ENCODE assay signal across 20 cellular contexts in the genomic region with DNA sequence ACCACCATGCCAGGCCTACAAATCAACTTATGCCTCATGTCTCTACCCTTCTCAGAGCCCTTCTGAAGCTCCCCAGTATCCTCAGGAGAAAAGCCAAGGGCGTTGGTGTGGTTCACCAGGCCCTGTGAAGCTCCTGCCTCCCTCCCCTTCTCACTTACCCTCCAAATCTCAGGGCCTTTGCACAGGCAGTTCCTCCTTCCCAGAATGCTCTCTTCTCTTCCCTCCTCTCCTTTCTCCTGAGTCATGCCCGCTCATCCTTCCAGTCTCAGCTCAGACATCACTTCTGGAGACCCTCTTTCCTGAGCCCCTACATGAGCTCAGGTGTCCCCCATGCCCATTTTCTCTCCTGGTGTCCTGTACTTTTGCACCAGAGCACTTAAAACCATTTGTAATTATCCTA. TPM values are rescaled to one million over a fixed set of nuclear protein-coding genes. Genes with fewer than 3 reads are reported as not detected.
A peak's percentile ranks its signal among the peaks of the same experiment; 100 is the strongest.
DNase-seq lines count a peak whose midpoint lies in the region; ATAC-seq and TF ChIP-seq lines count a peak whose summit lies in the region.
"Had no signal": no experiment of that assay in that cellular context is flagged by ENCODE, and none has a peak within 500 bp of the region (broad histone marks: within the 10 kb centered on the region; RNA-seq: fewer than 3 reads in every experiment).

No MANE protein-coding gene starts in this region.

- CTCF ChIA-PET in AG04450 (lab: Charles Lee) = no interaction called here
- CTCF ChIA-PET in HCT116 (lab: Charles Lee) = no interaction called here
- CTCF ChIA-PET in mammary epithelial cell (lab: Charles Lee; ENCODE audit: low non-redundant PET) = no interaction called here
- CTCF ChIA-PET in CD8-positive, alpha-beta memory T cell (lab: Charles Lee) = interaction anchor here (1.5 kb wide), 1 partner anchor 17 kb away, joined by 3 read pairs; no protein-coding TSS in a partner anchor

- H2AFZ ChIP-seq in HCT116 (ENCODE audit: low read depth, low read length, poor library complexity, severe bottlenecking) = peak overlapping the region; percentile 88
- peak overlapping the region; percentile 13 for H2AFZ ChIP-seq in mammary epithelial cell (ENCODE audit: low read depth, low read length)
- H2AFZ ChIP-seq in neural progenitor cell (replicated peaks) = no peak overlapping the region
- H2AFZ ChIP-seq: GM23248 had no signal

- peaks cover 0 to 4% of the 10 kb centered on the region in 2 experiments; a peak in 2 of 4 replicates for H3K4me1 ChIP-seq in HCT116 (ENCODE audit: control insufficient read depth in 1 of 2, insufficient read depth in 2 of 2, low read length in 2 of 2)
- no peaks in the 10 kb centered on the region for H3K4me1 ChIP-seq in mammary epithelial cell (ENCODE audit: insufficient read depth, low read length)
- no peaks in the 10 kb centered on the region for H3K4me1 ChIP-seq in neural progenitor cell
- H3K4me1 ChIP-seq in CD8-positive, alpha-beta memory T cell (ENCODE audit: insufficient read depth, low read length) = no peaks in the 10 kb centered on the region
- H3K4me1 ChIP-seq: BLaER1, Caco-2 had no signal

- peak overlapping the region; percentile 2 for H3K27ac Mint-ChIP-seq in neural progenitor cell
- no peak overlapping the region for H3K27ac Mint-ChIP-seq in CD8-positive, alpha-beta memory T cell
- H3K27ac Mint-ChIP-seq: CD4-positive, alpha-beta T cell had no signal

- no peak overlapping the region for H3K4me2 ChIP-seq in HCT116 (ENCODE audit: low read length)
- no peak overlapping the region for H3K4me2 ChIP-seq in mammary epithelial cell (ENCODE audit: insufficient read depth, low read depth, low read length)
- H3K4me2 ChIP-seq in neural progenitor cell = no peak overlapping the region
- H3K4me2 ChIP-seq: BLaER1, KMS-11 had no signal

- 57% methylated on average over 2 of the region's 2 CpGs for WGBS in mammary epithelial cell (ENCODE audit: low coverage, missing lambda C conversion rate)

- peaks cover 3% of the 10 kb centered on the region for H3K4me1 Mint-ChIP-seq in neural progenitor cell
- H3K4me1 Mint-ChIP-seq in CD8-positive, alpha-beta memory T cell = no peaks in the 10 kb centered on the region

- BruUV-seq in HCT116 (replicated peaks; lab: Mats Ljungman, UMichigan) (no TSS peak), mammary epithelial cell (replicated peaks; lab: Mats Ljungman, UMichigan) (no TSS peak)

- no peaks in the 10 kb centered on the region for H3K79me2 ChIP-seq in HCT116 (ENCODE audit: insufficient read depth, low read length)
- H3K79me2 ChIP-seq in mammary epithelial cell (ENCODE audit: insufficient read depth, low read length) = no peaks in the 10 kb centered on the region
- H3K79me2 ChIP-seq in neural progenitor cell (ENCODE audit: low read depth) = no peaks in the 10 kb centered on the region

- no peaks in the 10 kb centered on the region for H3K36me3 ChIP-seq in HCT116 (ENCODE audit: control insufficient read depth in 1 of 2, insufficient read depth in 2 of 2, low read length in 2 of 2)
- H3K36me3 ChIP-seq in mammary epithelial cell (ENCODE audit: insufficient read depth, low read length) = no peaks in the 10 kb centered on the region
- no peaks in the 10 kb centered on the region for H3K36me3 ChIP-seq in neural progenitor cell
- H3K36me3 ChIP-seq in CD8-positive, alpha-beta memory T cell (ENCODE audit: insufficient read depth, low read length) = no peaks in the 10 kb centered on the region
- H3K36me3 ChIP-seq: BLaER1 had no signal

- H3K27me3 Mint-ChIP-seq in neural progenitor cell (ENCODE audit: insufficient read depth, low read depth) = peaks cover 5% of the 10 kb centered on the region
- peaks cover 0 to 5% of the 10 kb centered on the region in 2 donors for H3K27me3 Mint-ChIP-seq in CD8-positive, alpha-beta memory T cell
- H3K27me3 Mint-ChIP-seq: CD4-positive, alpha-beta T cell had no signal

- peaks cover 5% of the 10 kb centered on the region for H3K36me3 Mint-ChIP-seq in neural progenitor cell
- H3K36me3 Mint-ChIP-seq in CD8-positive, alpha-beta memory T cell = no peaks in the 10 kb centered on the region

- DNase-seq in AG04450 (ENCODE audit: low read depth, low spot score) (no peak), HCT116 (ENCODE audit: low read depth, low spot score) (no peak), mammary epithelial cell (no peak), neural progenitor cell (ENCODE audit: low spot score) (no peak), sciatic nerve (ENCODE audit: low spot score) (no peak), NCI-H510A (lab: John Stamatoyannopoulos, UW) (no peak)
- no peak for DNase-seq in CD8-positive, alpha-beta memory T cell
- DNase-seq: Caco-2; CD4-positive, alpha-beta T cell; GM23248; HCEC 1CT; NCI-H1417; NCI-H1694 treated with DMSO at 0.1 percent for 48 hours; NCI-H446; NK-92 treated with Interleukin-12 subunit alpha and Interleukin-12 subunit beta, amount 100 ng/mL, for 24 hours; Peyer's patch had no signal

- no peaks in the 10 kb centered on the region for H4K20me1 ChIP-seq in HCT116 (ENCODE audit: insufficient read depth)
- no peaks in the 10 kb centered on the region for H4K20me1 ChIP-seq in mammary epithelial cell (ENCODE audit: insufficient read depth, low read length)
- H4K20me1 ChIP-seq in neural progenitor cell (ENCODE audit: low read depth) = no peaks in the 10 kb centered on the region
- H4K20me1 ChIP-seq: BLaER1 had no signal

- POLR2A ChIA-PET in AG04450 (lab: Yijun Ruan, JAX) = no interaction called here
- POLR2A ChIA-PET in HCT116 (lab: Charles Lee) = no interaction called here
- POLR2A ChIA-PET in CD8-positive, alpha-beta memory T cell (lab: Charles Lee) = no interaction called here

- H3K27me3 ChIP-seq in AG04450 (ENCODE audit: control insufficient read depth, insufficient read depth, low read length) (no peaks in the 10 kb centered on the region), HCT116 (ENCODE audit: insufficient read depth, low read length) (no peaks in the 10 kb centered on the region), mammary epithelial cell (ENCODE audit: insufficient read depth, low read length) (no peaks in the 10 kb centered on the region), neural progenitor cell (no peaks in the 10 kb centered on the region)
- H3K27me3 ChIP-seq in CD8-positive, alpha-beta memory T cell (ENCODE audit: insufficient read depth, low read length, poor library complexity, severe bottlenecking) = no peaks in the 10 kb centered on the region
- H3K27me3 ChIP-seq: BLaER1, Peyer's patch had no signal

- H3K9ac ChIP-seq in HCT116 (ENCODE audit: low read length) (no peak overlapping the region), mammary epithelial cell (ENCODE audit: insufficient read depth, low read length) (no peak overlapping the region), neural progenitor cell (no peak overlapping the region)
- H3K9ac ChIP-seq: BLaER1, GM23248, KMS-11 had no signal

- no peaks in the 10 kb centered on the region for H3F3A ChIP-seq in neural progenitor cell (ENCODE audit: low read depth)

- ATAC-seq in HCT116 (no peak), sciatic nerve (no peak)
- ATAC-seq: SK-N-SH treated with all-trans-retinoic acid at 6 μM for 48 hours had no signal

- H3K27ac ChIP-seq in AG04450 (ENCODE audit: low read depth, low read length) (peak overlapping the region; percentile 21), HCT116 (ENCODE audit: low read depth, low read length) (no peak overlapping the region), mammary epithelial cell (ENCODE audit: insufficient read depth, low read depth, low read length) (no peak overlapping the region), neural progenitor cell (no peak overlapping the region)
- H3K27ac ChIP-seq in CD8-positive, alpha-beta memory T cell (ENCODE audit: low read depth, low read length) = no peak overlapping the region
- H3K27ac ChIP-seq: BLaER1, GM23248, KMS-11, Peyer's patch had no signal

- no peaks in the 10 kb centered on the region for H3K9me2 ChIP-seq in HCT116 (ENCODE audit: insufficient read depth)

- H3K4me3 Mint-ChIP-seq in neural progenitor cell = no peak overlapping the region
- no peak overlapping the region for H3K4me3 Mint-ChIP-seq in CD8-positive, alpha-beta memory T cell
- H3K4me3 Mint-ChIP-seq: CD4-positive, alpha-beta T cell had no signal

- RAD21 ChIA-PET in HCT116 (lab: Charles Lee; ENCODE audit: low non-redundant PET in 1 of 2, low total read pairs in 2 of 2, uncharacterized antibody in 2 of 2, unreplicated experiment in 2 of 2) = no interaction called here

- no peaks in the 10 kb centered on the region for H3K9me3 Mint-ChIP-seq in neural progenitor cell
- H3K9me3 Mint-ChIP-seq in CD8-positive, alpha-beta memory T cell = no peaks in the 10 kb centered on the region
- H3K9me3 Mint-ChIP-seq: CD4-positive, alpha-beta T cell had no signal

- H3K9me3 ChIP-seq in AG04450 (ENCODE audit: control insufficient read depth, insufficient read depth, low read length) (no peaks in the 10 kb centered on the region), HCT116 (ENCODE audit: control insufficient read depth in 1 of 2, insufficient read depth in 1 of 2, low read depth in 1 of 2, low read length in 2 of 2) (no peaks in the 10 kb centered on the region), mammary epithelial cell (replicated peaks; ENCODE audit: insufficient read depth, low read length) (no peaks in the 10 kb centered on the region), neural progenitor cell (ENCODE audit: low read depth) (no peaks in the 10 kb centered on the region)
- H3K9me3 ChIP-seq in CD8-positive, alpha-beta memory T cell (ENCODE audit: low read length) = no peaks in the 10 kb centered on the region
- H3K9me3 ChIP-seq: BLaER1, Caco-2, Peyer's patch had no signal

- dilution Hi-C loops in mammary epithelial cell (cut with HindIII; ENCODE audit: low sequenced_read_pairs) = no loop called here

- TF ChIP-seq CTCF in AG04450 (IDR thresholded peaks at IDR 0.05; ENCODE audit: low read depth, low read length) (no peak), HCT116 (IDR thresholded peaks at IDR 0.05 in 2 of 3, conservative IDR thresholded peaks at IDR 0.05 in 1 of 3; ENCODE audit: borderline replicate concordance in 1 of 3, insufficient read depth in 1 of 3, low read depth in 2 of 3, low read length in 2 of 3) (no peak), mammary epithelial cell (conservative IDR thresholded peaks at IDR 0.05 in 1 of 2, IDR thresholded peaks at IDR 0.05 in 1 of 2; ENCODE audit: extremely low read depth in 1 of 2, insufficient read depth in 1 of 2, low read depth in 1 of 2, low read length in 2 of 2) (no peak), neural progenitor cell (IDR thresholded peaks at IDR 0.05) (no peak)

- in situ Hi-C loops in mammary epithelial cell (cut with MboI; ENCODE audit: low sequenced_read_pairs in 2 of 2) = no loop called here

- no peak for TF ChIP-seq POLR2A in HCT116 (IDR thresholded peaks at IDR 0.05; ENCODE audit: borderline replicate concordance, extremely low read depth, insufficient read depth, insufficient read length)

- no peak overlapping the region for H3K4me3 ChIP-seq in AG04450 (ENCODE audit: low read depth, low read length)
- no peak overlapping the region for H3K4me3 ChIP-seq in HCT116 (replicated peaks in 1 of 2; ENCODE audit: low read depth in 1 of 2, low read length in 2 of 2)
- no peak overlapping the region for H3K4me3 ChIP-seq in mammary epithelial cell (replicated peaks in 1 of 3; ENCODE audit: insufficient read depth in 1 of 3, low read depth in 2 of 3, low read length in 3 of 3)
- H3K4me3 ChIP-seq in neural progenitor cell = no peak overlapping the region
- no peak overlapping the region for H3K4me3 ChIP-seq in CD8-positive, alpha-beta memory T cell (ENCODE audit: low read length)
- H3K4me3 ChIP-seq: BLaER1, GM23248, Peyer's patch had no signal

- intact Hi-C loops in HCT116 (cut with micrococcal nuclease) = no loop called here
- intact Hi-C loops in mammary epithelial cell (cut with micrococcal nuclease) = no loop called here
- intact Hi-C loops in sciatic nerve (cut with DNase I) = no loop called here

- no peak for TF ChIP-seq RAD21 in HCT116 (IDR thresholded peaks at IDR 0.05; ENCODE audit: low read depth)

RNA-seq across cellular contexts. Expression of gene HIF3A, which starts 20.5 kb away (rescaled TPM):
- polyA plus RNA-seq in AG04450 (2011; rRNA removed) (0.21 and 0.47 TPM in 2 replicates), mammary epithelial cell (0.05 TPM)
- polyA minus RNA-seq in AG04450 (2011; rRNA and poly(A)+ RNA removed) = 0.14 and 0.65 TPM in 2 replicates
- total RNA-seq in HCT116 (2021; ENCODE audit: unreplicated experiment) (0.98 TPM), mammary epithelial cell (not detected), neural progenitor cell (ENCODE audit: low replicate concordance) (6.7 and 18.0 TPM in 2 replicates), sciatic nerve (55.0 TPM)
- 0.19 and 0.27 TPM in 2 replicates for polyA plus RNA-seq in HCT116 (2012)
- not detected for polyA minus RNA-seq in mammary epithelial cell
- not detected for total RNA-seq in CD8-positive, alpha-beta memory T cell
- not detected for polyA plus RNA-seq in CD8-positive, alpha-beta memory T cell
- total RNA-seq: CD4-positive, alpha-beta T cell; G401; GM23248 had no signal

RNA-seq across cellular contexts. Expression of gene PPP5C, which starts 29.5 kb away (rescaled TPM):
- polyA plus RNA-seq in AG04450 (2011; rRNA removed) = 73.7 and 85.9 TPM in 2 replicates
- 90.8 and 101 TPM in 2 replicates for polyA minus RNA-seq in AG04450 (2011; rRNA and poly(A)+ RNA removed)
- total RNA-seq in HCT116 (2021; ENCODE audit: unreplicated experiment) = 102 TPM
- 99.9 and 106 TPM in 2 replicates for polyA plus RNA-seq in HCT116 (2012)
- 10 to 100 TPM; 49.0 to 69.7 TPM for total RNA-seq in mammary epithelial cell
- polyA plus RNA-seq in mammary epithelial cell = 116 TPM
- 245 TPM for polyA minus RNA-seq in mammary epithelial cell
- 63.5 and 97.8 TPM in 2 replicates for total RNA-seq in neural progenitor cell (ENCODE audit: low replicate concordance)
- 46.9 TPM for total RNA-seq in sciatic nerve
- 100 to 1,000 TPM; 124 TPM for total RNA-seq in CD8-positive, alpha-beta memory T cell
- polyA plus RNA-seq in CD8-positive, alpha-beta memory T cell = 38.7 TPM
